In genomic region chr1:154571244-154571963, GRCh38 we compare ENCODE assay signal across 16 cellular contexts. TPM values are rescaled to one million over a fixed set of nuclear protein-coding genes. Genes with fewer than 3 reads are reported as not detected.
A peak's percentile ranks its signal among the peaks of the same experiment; 100 is the strongest.
DNase-seq lines count a peak whose midpoint lies in the region; ATAC-seq, FAIRE-seq and TF ChIP-seq lines count a peak whose summit lies in the region.
"Had no signal": no experiment of that assay in that cellular context is flagged by ENCODE, and none has a peak within 500 bp of the region (broad histone marks: within the 10 kb centered on the region; RNA-seq: fewer than 3 reads in every experiment).

No MANE protein-coding gene starts in this region.

- no peak for TF ChIP-seq CTCF in bronchial epithelial cell (IDR thresholded peaks at IDR 0.05; ENCODE audit: insufficient read depth, low read length, severe bottlenecking)

- POLR2A ChIA-PET in naive thymus-derived CD4-positive, alpha-beta T cell (lab: Charles Lee): no interaction called here

- FAIRE-seq in bronchial epithelial cell (lab: Jason Lieb, UNC): peak; percentile 97

- H3K36me3 Mint-ChIP-seq in activated T-cell treated with anti-CD3 and anti-CD28 coated beads, Interleukin-2, amount 50 U/mL, for 24 hours (ENCODE audit: low read depth): peaks cover 5% of the 10 kb centered on the region
- H3K36me3 Mint-ChIP-seq in stimulated activated naive B cell treated with anti-CD40 and anti-IgM and Interleukin-4, amounts not matched to agents 10 μg/mL and 1 μg/mL and 100 μg/mL, for 72 hours: peaks cover 1 to 7% of the 10 kb centered on the region in 2 donors
- H3K36me3 Mint-ChIP-seq in naive thymus-derived CD4-positive, alpha-beta T cell: no peaks in the 10 kb centered on the region
- H3K36me3 Mint-ChIP-seq: CD4-positive, CD25-positive, alpha-beta regulatory T cell; IgD-negative memory B cell had no signal

- H3K27ac ChIP-seq in naive thymus-derived CD4-positive, alpha-beta T cell (ENCODE audit: low read depth, low read length): no peak overlapping the region
- H3K27ac ChIP-seq: 22Rv1, BLaER1 had no signal

- H3K4me1 ChIP-seq in naive thymus-derived CD4-positive, alpha-beta T cell (ENCODE audit: control insufficient read depth in 2 of 2, insufficient read depth in 2 of 2, low read length in 2 of 2): peaks cover 3 to 9% of the 10 kb centered on the region in 2 donors

- H3K9me3 ChIP-seq in naive thymus-derived CD4-positive, alpha-beta T cell (ENCODE audit: control insufficient read depth in 2 of 3, low read length in 3 of 3): no peaks in the 10 kb centered on the region
- H3K9me3 ChIP-seq: BLaER1 had no signal

- H3K4me3 ChIP-seq in bronchial epithelial cell (ENCODE audit: low read depth, low read length): no peak overlapping the region
- no peak overlapping the region for H3K4me3 ChIP-seq in naive thymus-derived CD4-positive, alpha-beta T cell (ENCODE audit: low read length)
- H3K4me3 ChIP-seq: BLaER1, GM23338 had no signal

- H3K9me3 Mint-ChIP-seq in activated T-cell treated with anti-CD3 and anti-CD28 coated beads, Interleukin-2, amount 50 U/mL, for 24 hours: no peaks in the 10 kb centered on the region
- H3K9me3 Mint-ChIP-seq in stimulated activated naive B cell treated with anti-CD40 and anti-IgM and Interleukin-4, amounts not matched to agents 10 μg/mL and 1 μg/mL and 100 μg/mL, for 72 hours: no peaks in the 10 kb centered on the region
- H3K9me3 Mint-ChIP-seq in naive thymus-derived CD4-positive, alpha-beta T cell: peaks cover 0 to 2% (median 0%) of the 10 kb centered on the region in 11 donors
- H3K9me3 Mint-ChIP-seq: GM23338, H9, IgD-negative memory B cell had no signal

- H3K27me3 Mint-ChIP-seq in activated T-cell treated with anti-CD3 and anti-CD28 coated beads, Interleukin-2, amount 50 U/mL, for 24 hours: peaks cover 31% of the 10 kb centered on the region
- H3K27me3 Mint-ChIP-seq in stimulated activated naive B cell treated with anti-CD40 and anti-IgM and Interleukin-4, amounts not matched to agents 10 μg/mL and 1 μg/mL and 100 μg/mL, for 72 hours: peaks cover 57 to 60% of the 10 kb centered on the region in 2 donors
- H3K27me3 Mint-ChIP-seq in naive thymus-derived CD4-positive, alpha-beta T cell: peaks cover 15 to 30% (median 22%) of the 10 kb centered on the region in 5 donors

- H3K36me3 ChIP-seq in bronchial epithelial cell (ENCODE audit: control insufficient read depth, insufficient read depth, low read length): no peaks in the 10 kb centered on the region
- H3K36me3 ChIP-seq in naive thymus-derived CD4-positive, alpha-beta T cell (ENCODE audit: control insufficient read depth in 2 of 3, insufficient read depth in 3 of 3, low read length in 3 of 3): no peaks in the 10 kb centered on the region
- H3K36me3 ChIP-seq: BLaER1 had no signal

- CTCF ChIA-PET in naive thymus-derived CD4-positive, alpha-beta T cell (lab: Charles Lee): no interaction called here

- DNase-seq in activated T-cell treated with anti-CD3 and anti-CD28 coated beads, Interleukin-2, amount 50 U/mL, for 24 hours: no peak
- DNase-seq in activated T-cell treated with anti-CD3 and anti-CD28 coated beads for 4 hours (no peak), bronchial epithelial cell (ENCODE audit: low read depth) (no peak), mesenteric fat pad (ENCODE audit: low spot score) (peak; percentile 85), HT-29 (ENCODE audit: low spot score) (no peak)
- no peak for DNase-seq in stimulated activated naive B cell treated with anti-CD40 and anti-IgM and Interleukin-4, amounts not matched to agents 10 μg/mL and 1 μg/mL and 100 μg/mL, for 72 hours
- DNase-seq in naive thymus-derived CD4-positive, alpha-beta T cell: no peak
- DNase-seq: AML-193; CD4-positive, CD25-positive, alpha-beta regulatory T cell; DMS 273 treated with DMSO at 0.1 percent for 48 hours; H9 had no signal

- no peak overlapping the region for H3K4me3 Mint-ChIP-seq in activated T-cell treated with anti-CD3 and anti-CD28 coated beads, Interleukin-2, amount 50 U/mL, for 24 hours
- H3K4me3 Mint-ChIP-seq in stimulated activated naive B cell treated with anti-CD40 and anti-IgM and Interleukin-4, amounts not matched to agents 10 μg/mL and 1 μg/mL and 100 μg/mL, for 72 hours: no peak overlapping the region
- no peak overlapping the region for H3K4me3 Mint-ChIP-seq in naive thymus-derived CD4-positive, alpha-beta T cell
- H3K4me3 Mint-ChIP-seq: CD4-positive, CD25-positive, alpha-beta regulatory T cell; GM23338; H9; IgD-negative memory B cell had no signal

- peak overlapping the region; percentile 34 for H3K27ac Mint-ChIP-seq in activated T-cell treated with anti-CD3 and anti-CD28 coated beads, Interleukin-2, amount 50 U/mL, for 24 hours
- peak overlapping the region; percentile 38 for H3K27ac Mint-ChIP-seq in stimulated activated naive B cell treated with anti-CD40 and anti-IgM and Interleukin-4, amounts not matched to agents 10 μg/mL and 1 μg/mL and 100 μg/mL, for 72 hours
- peak overlapping the region in 1 of 9 donors; percentile 36 for H3K27ac Mint-ChIP-seq in naive thymus-derived CD4-positive, alpha-beta T cell
- H3K27ac Mint-ChIP-seq: GM23338 had no signal

- no peak for ATAC-seq in stimulated activated naive B cell treated with anti-CD40 and anti-IgM and Interleukin-4, amounts not matched to agents 10 μg/mL and 1 μg/mL and 100 μg/mL, for 72 hours (replicated peaks)
- ATAC-seq in naive thymus-derived CD4-positive, alpha-beta T cell: no peak
- ATAC-seq in GM19463 (IDR thresholded peaks at IDR 0.05; ENCODE audit: unreplicated experiment): no peak
- ATAC-seq: GM23338 had no signal

- intact Hi-C loops in naive thymus-derived CD4-positive, alpha-beta T cell (cut with micrococcal nuclease): no loop called here

- peaks cover 8% of the 10 kb centered on the region for H3K4me1 Mint-ChIP-seq in activated T-cell treated with anti-CD3 and anti-CD28 coated beads, Interleukin-2, amount 50 U/mL, for 24 hours (ENCODE audit: low read depth)
- H3K4me1 Mint-ChIP-seq in stimulated activated naive B cell treated with anti-CD40 and anti-IgM and Interleukin-4, amounts not matched to agents 10 μg/mL and 1 μg/mL and 100 μg/mL, for 72 hours: peaks cover 10 to 15% of the 10 kb centered on the region in 2 donors
- H3K4me1 Mint-ChIP-seq in naive thymus-derived CD4-positive, alpha-beta T cell: peaks cover 0 to 14% (median 7%) of the 10 kb centered on the region in 7 donors

- peaks cover 4% of the 10 kb centered on the region for H3K27me3 ChIP-seq in bronchial epithelial cell (ENCODE audit: control insufficient read depth, insufficient read depth, low read length)
- H3K27me3 ChIP-seq in naive thymus-derived CD4-positive, alpha-beta T cell (ENCODE audit: control insufficient read depth in 2 of 2, insufficient read depth in 2 of 2, low read length in 2 of 2): peaks cover 0 to 14% of the 10 kb centered on the region in 2 donors

RNA-seq across cellular contexts. Expression of gene CHRNB2, which starts 3.8 kb away (rescaled TPM):
- total RNA-seq in bronchial epithelial cell (not detected in 2 replicates), mesenteric fat pad (not detected)
- total RNA-seq in HT-29 (2014; rRNA removed; shearing (Covaris generic)): not detected in 2 replicates
- total RNA-seq in naive thymus-derived CD4-positive, alpha-beta T cell: not detected
- polyA plus RNA-seq in naive thymus-derived CD4-positive, alpha-beta T cell: not detected
- total RNA-seq: CD4-positive, CD25-positive, alpha-beta regulatory T cell had no signal
- polyA plus RNA-seq: CD4-positive, CD25-positive, alpha-beta regulatory T cell had no signal

RNA-seq across cellular contexts. Expression of gene UBE2Q1, which starts 12.9 kb away (rescaled TPM):
- total RNA-seq in bronchial epithelial cell (20.3 and 23.3 TPM in 2 replicates), mesenteric fat pad (67.5 TPM)
- total RNA-seq in HT-29 (2014; rRNA removed; shearing (Covaris generic)): 29.6 and 31.3 TPM in 2 replicates
- total RNA-seq in naive thymus-derived CD4-positive, alpha-beta T cell: 100 to 1,000 TPM in 3 of 5 experiments, 10 to 100 TPM in 2; 63.2 to 117 (median 106) TPM
- 10 to 100 TPM in 1 of 2 donors, 1 to 10 TPM in 1; 9.1 to 11.4 TPM for polyA plus RNA-seq in naive thymus-derived CD4-positive, alpha-beta T cell

RNA-seq across cellular contexts. Expression of gene ADAR, which starts 36.6 kb away (rescaled TPM):
- total RNA-seq in bronchial epithelial cell: 44.5 and 68.5 TPM in 2 replicates
- total RNA-seq in mesenteric fat pad: 137 TPM
- total RNA-seq in HT-29 (2014; rRNA removed; shearing (Covaris generic)): 102 and 111 TPM in 2 replicates
- total RNA-seq in naive thymus-derived CD4-positive, alpha-beta T cell: 100 to 1,000 TPM; 206 to 408 (median 237) TPM
- 100 to 1,000 TPM; 101 to 167 TPM for polyA plus RNA-seq in naive thymus-derived CD4-positive, alpha-beta T cell
